ENCODE assay signal across 19 cellular contexts in the genomic region with DNA sequence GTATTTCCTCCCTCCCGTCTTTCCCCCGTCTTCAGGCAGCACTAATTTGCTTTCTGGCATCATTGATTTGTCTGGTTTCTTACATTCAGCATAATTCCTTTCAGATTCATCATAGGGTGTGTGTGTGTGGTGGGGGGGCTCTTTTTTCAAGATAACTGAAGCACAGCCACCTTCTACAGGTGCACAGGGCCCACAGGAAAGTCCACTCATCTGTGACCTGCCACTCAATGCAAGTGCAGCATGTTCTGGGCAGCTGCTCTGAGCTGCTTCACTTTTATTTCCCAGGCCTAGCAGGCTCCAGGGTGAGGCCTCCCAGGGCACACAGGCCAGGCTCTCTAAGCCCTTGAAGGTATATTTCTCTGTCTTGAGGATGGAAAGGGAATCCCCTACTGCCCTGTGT. TPM values are rescaled to one million over a fixed set of nuclear protein-coding genes. Genes with fewer than 3 reads are reported as not detected.
DNase-seq lines count a peak whose midpoint lies in the region; ATAC-seq, FAIRE-seq and TF ChIP-seq lines count a peak whose summit lies in the region.
"Had no signal": no experiment of that assay in that cellular context is flagged by ENCODE, and none has a peak within 500 bp of the region (broad histone marks: within the 10 kb centered on the region; RNA-seq: fewer than 3 reads in every experiment).

No MANE protein-coding gene starts in this region.

- H4K12ac ChIP-seq in trophoblast cell (ENCODE audit: low read depth, low read length): no peak overlapping the region

- H3K79me2 ChIP-seq in OCI-LY7 (ENCODE audit: insufficient read depth, low read depth, low read length) (no peaks in the 10 kb centered on the region), trophoblast cell (ENCODE audit: control insufficient read depth, insufficient read depth, low read length, poor library complexity) (no peaks in the 10 kb centered on the region)

- no peak overlapping the region for H3K18ac ChIP-seq in trophoblast cell (ENCODE audit: low read length)

- intact Hi-C loops in OCI-LY7 (cut with micrococcal nuclease; ENCODE audit: unreplicated experiment): no loop called here
- intact Hi-C loops in kidney (cut with DNase I): no loop called here
- intact Hi-C loops in tibial artery (cut with DNase I; ENCODE audit: low total_unique reads): no loop called here
- intact Hi-C loops in activated T-helper 2 cell treated with anti-CD3 and anti-CD28 coated beads, Interferon-gamma antibody, Interleukin-2, Interleukin-4, amounts not matched to agents 10 μg/mL and 5 μg/mL and 100 μg/mL, durations not matched to agents 14 hours and 24 hours and 36 hours (cut with micrococcal nuclease): no loop called here

- no TSS peak for BruUV-seq in OCI-LY7 (replicated peaks; lab: Mats Ljungman, UMichigan)

- no peaks in the 10 kb centered on the region for H3K4me1 Mint-ChIP-seq in activated T-helper 2 cell treated with anti-CD3 and anti-CD28 coated beads, Interferon-gamma antibody, Interleukin-2, Interleukin-4, amounts not matched to agents 10 μg/mL and 5 μg/mL and 100 μg/mL, durations not matched to agents 14 hours and 24 hours and 36 hours (ENCODE audit: low read depth)
- H3K4me1 Mint-ChIP-seq: B cell had no signal

- peak overlapping the region in 1 of 2 donors; percentile 1 for H3K9ac ChIP-seq in kidney (ENCODE audit: low read length in 2 of 2)
- no peak overlapping the region for H3K9ac ChIP-seq in trophoblast cell (ENCODE audit: low read length)
- H3K9ac ChIP-seq: GM23248 had no signal

- H2BK5ac ChIP-seq in trophoblast cell (ENCODE audit: low read depth, low read length, poor library complexity): no peak overlapping the region

- H2AFZ ChIP-seq in OCI-LY7 (ENCODE audit: low read length) (no peak overlapping the region), trophoblast cell (ENCODE audit: insufficient read depth, low read length, poor library complexity) (no peak overlapping the region)
- H2AFZ ChIP-seq: GM23248 had no signal

- H3K27ac Mint-ChIP-seq in activated T-helper 2 cell treated with anti-CD3 and anti-CD28 coated beads, Interferon-gamma antibody, Interleukin-2, Interleukin-4, amounts not matched to agents 10 μg/mL and 5 μg/mL and 100 μg/mL, durations not matched to agents 14 hours and 24 hours and 36 hours: no peak overlapping the region
- H3K27ac Mint-ChIP-seq: B cell; CD4-positive, alpha-beta T cell had no signal

- H3K4me1 ChIP-seq in OCI-LY7 (ENCODE audit: insufficient read depth, low read length, poor library complexity, severe bottlenecking) (no peaks in the 10 kb centered on the region), kidney (ENCODE audit: control insufficient read depth in 1 of 2, insufficient read depth in 1 of 2, low read depth in 1 of 2, low read length in 2 of 2) (peaks cover 2 to 7% of the 10 kb centered on the region in 2 donors), trophoblast cell (ENCODE audit: control insufficient read depth in 1 of 2, insufficient read depth in 2 of 2, low read length in 2 of 2) (peaks cover 4 to 7% of the 10 kb centered on the region in 2 experiments), tibial artery (peaks cover 0 to 40% (median 10%) of the 10 kb centered on the region in 4 donors)
- H3K4me1 ChIP-seq: HAP-1 had no signal

- H2BK12ac ChIP-seq in trophoblast cell (ENCODE audit: low read length): peak overlapping the region; percentile 38

- H3K27me3 Mint-ChIP-seq in activated T-helper 2 cell treated with anti-CD3 and anti-CD28 coated beads, Interferon-gamma antibody, Interleukin-2, Interleukin-4, amounts not matched to agents 10 μg/mL and 5 μg/mL and 100 μg/mL, durations not matched to agents 14 hours and 24 hours and 36 hours (ENCODE audit: low read depth): peaks cover 10% of the 10 kb centered on the region

- peak; percentile 5 for DNase-seq in OCI-LY7 (ENCODE audit: low spot score)
- DNase-seq in kidney: peak; percentile 77
- no peak for DNase-seq in trophoblast cell
- DNase-seq in tibial artery: no peak
- DNase-seq in middle frontal gyrus (ENCODE audit: extremely low spot score, low spot score): no peak
- no peak for DNase-seq in activated T-helper 2 cell treated with anti-CD3 and anti-CD28 coated beads, Interferon-gamma antibody, Interleukin-2, Interleukin-4, amounts not matched to agents 10 μg/mL and 5 μg/mL and 100 μg/mL, durations not matched to agents 14 hours and 24 hours and 36 hours (ENCODE audit: low spot score)
- no peak for DNase-seq in GOT3 (lab: John Stamatoyannopoulos, UW)
- DNase-seq: ACHN; C1 segment of cervical spinal cord; Calu3; CD4-positive, alpha-beta T cell; DMS 273 treated with DMSO at 0.1 percent for 48 hours; GM23248 had no signal

- H3K9me2 ChIP-seq in OCI-LY7 (ENCODE audit: insufficient read depth, low read length): 0 out of 2 replicates have a peak, but pooled peaks cover 2% of the 10 kb centered on the region

- H3K27ac ChIP-seq in OCI-LY7 (ENCODE audit: low read depth, low read length, poor library complexity, severe bottlenecking): no peak overlapping the region
- H3K27ac ChIP-seq in kidney (ENCODE audit: low read depth in 2 of 2, low read length in 2 of 2): peak overlapping the region; percentile 14 to 43
- no peak overlapping the region for H3K27ac ChIP-seq in trophoblast cell (ENCODE audit: low read depth, low read length)
- H3K27ac ChIP-seq in tibial artery: peak overlapping the region; percentile 11 to 45
- H3K27ac ChIP-seq: GM23248, HL-60 had no signal

- no peak overlapping the region for H3K4me3 ChIP-seq in OCI-LY7 (ENCODE audit: low read depth, low read length, poor library complexity, severe bottlenecking)
- H3K4me3 ChIP-seq in kidney (ENCODE audit: low read length in 2 of 2): no peak overlapping the region
- no peak overlapping the region for H3K4me3 ChIP-seq in trophoblast cell (ENCODE audit: low read depth, low read length)
- H3K4me3 ChIP-seq in tibial artery: no peak overlapping the region
- H3K4me3 ChIP-seq: GM12878, GM23248, HAP-1 had no signal

- no CpG with 5 or more reads among the region's 2 CpGs for WGBS in trophoblast cell (ENCODE audit: extremely low coverage, insufficient coverage, insufficient read length)

- no peak overlapping the region for H3K4ac ChIP-seq in trophoblast cell (ENCODE audit: low read depth, low read length)

- no peak overlapping the region for H2AK5ac ChIP-seq in trophoblast cell (ENCODE audit: low read length)

- TF ChIP-seq CTCF in OCI-LY7 (conservative IDR thresholded peaks at IDR 0.05; ENCODE audit: low read length): no peak
- TF ChIP-seq CTCF in kidney (IDR thresholded peaks at IDR 0.05; ENCODE audit: borderline replicate concordance, extremely low read depth, insufficient read depth): no peak
- no peak for TF ChIP-seq CTCF in tibial artery (IDR thresholded peaks at IDR 0.05)

- H3K9me3 Mint-ChIP-seq in activated T-helper 2 cell treated with anti-CD3 and anti-CD28 coated beads, Interferon-gamma antibody, Interleukin-2, Interleukin-4, amounts not matched to agents 10 μg/mL and 5 μg/mL and 100 μg/mL, durations not matched to agents 14 hours and 24 hours and 36 hours: no peaks in the 10 kb centered on the region
- H3K9me3 Mint-ChIP-seq: CD4-positive, alpha-beta T cell had no signal

- CTCF ChIA-PET in OCI-LY7 (lab: Charles Lee; ENCODE audit: unreplicated experiment): no interaction called here

- H3K23ac ChIP-seq in trophoblast cell (ENCODE audit: low read length): no peak overlapping the region

- no peak for FAIRE-seq in kidney (lab: Jason Lieb, UNC)
- FAIRE-seq: GM12878, GM18507 had no signal

- no peaks in the 10 kb centered on the region for H3K9me3 ChIP-seq in OCI-LY7 (ENCODE audit: low read length)
- H3K9me3 ChIP-seq in kidney (ENCODE audit: control insufficient read depth in 1 of 2, low read length in 2 of 2): no peaks in the 10 kb centered on the region
- no peaks in the 10 kb centered on the region for H3K9me3 ChIP-seq in trophoblast cell (ENCODE audit: insufficient read depth, low read depth, low read length)
- H3K9me3 ChIP-seq in tibial artery: no peaks in the 10 kb centered on the region
- H3K9me3 ChIP-seq: HAP-1 had no signal

- H3K4me2 ChIP-seq in OCI-LY7 (ENCODE audit: low read length) (no peak overlapping the region), trophoblast cell (ENCODE audit: low read length) (no peak overlapping the region)

- H3K27me3 ChIP-seq in trophoblast cell (ENCODE audit: insufficient read depth, low read length): no peaks in the 10 kb centered on the region
- no peaks in the 10 kb centered on the region for H3K27me3 ChIP-seq in tibial artery

- no peak for ATAC-seq in GM21576 (IDR thresholded peaks at IDR 0.05; ENCODE audit: unreplicated experiment)
- ATAC-seq: GM12878 had no signal

- no peak overlapping the region for H3K14ac ChIP-seq in trophoblast cell (ENCODE audit: low read length)

- H3K36me3 Mint-ChIP-seq in activated T-helper 2 cell treated with anti-CD3 and anti-CD28 coated beads, Interferon-gamma antibody, Interleukin-2, Interleukin-4, amounts not matched to agents 10 μg/mL and 5 μg/mL and 100 μg/mL, durations not matched to agents 14 hours and 24 hours and 36 hours (ENCODE audit: low read depth): no peaks in the 10 kb centered on the region

- H3K79me1 ChIP-seq in trophoblast cell (ENCODE audit: low read length): peaks cover 4% of the 10 kb centered on the region

- no peak overlapping the region for H3K4me3 Mint-ChIP-seq in activated T-helper 2 cell treated with anti-CD3 and anti-CD28 coated beads, Interferon-gamma antibody, Interleukin-2, Interleukin-4, amounts not matched to agents 10 μg/mL and 5 μg/mL and 100 μg/mL, durations not matched to agents 14 hours and 24 hours and 36 hours (ENCODE audit: low read depth)
- H3K4me3 Mint-ChIP-seq: B cell; CD4-positive, alpha-beta T cell had no signal

- H4K8ac ChIP-seq in trophoblast cell (ENCODE audit: low read depth, low read length): no peak overlapping the region

- H3K36me3 ChIP-seq in OCI-LY7 (ENCODE audit: insufficient read depth, low read length) (no peaks in the 10 kb centered on the region), kidney (ENCODE audit: control insufficient read depth in 1 of 2, insufficient read depth in 2 of 2, low read length in 2 of 2) (no peaks in the 10 kb centered on the region), trophoblast cell (ENCODE audit: control insufficient read depth in 1 of 2, insufficient read depth in 2 of 2, low read length in 2 of 2) (no peaks in the 10 kb centered on the region), tibial artery (no peaks in the 10 kb centered on the region)
- H3K36me3 ChIP-seq: HAP-1 had no signal

- POLR2A ChIA-PET in OCI-LY7 (lab: Charles Lee): no interaction called here

- no peak overlapping the region for H2BK120ac ChIP-seq in trophoblast cell (ENCODE audit: insufficient read depth, low read length, poor library complexity)

- no peak overlapping the region for H4K91ac ChIP-seq in trophoblast cell (ENCODE audit: low read depth, low read length)

- no peaks in the 10 kb centered on the region for H4K20me1 ChIP-seq in OCI-LY7 (ENCODE audit: insufficient read depth, low read length)

RNA-seq across cellular contexts. Expression of gene MYH10, which starts 35.2 kb away (rescaled TPM):
- total RNA-seq in OCI-LY7 (2014; rRNA removed; shearing (Covaris generic)): 41.9 and 55.0 TPM in 2 replicates
- total RNA-seq in OCI-LY7 (2022) (50.6 and 60.4 TPM in 2 replicates), kidney (104 TPM)
- polyA plus RNA-seq in kidney (ENCODE audit: insufficient read depth, low read depth, low replicate concordance): 23.6 TPM
- 132 and 148 TPM in 2 replicates for polyA plus RNA-seq in trophoblast cell (2013)
- 13.2 and 20.7 TPM in 2 replicates for total RNA-seq in activated T-helper 2 cell treated with anti-CD3 and anti-CD28 coated beads, Interferon-gamma antibody, Interleukin-2, Interleukin-4, amounts not matched to agents 10 μg/mL and 5 μg/mL and 100 μg/mL, durations not matched to agents 14 hours and 24 hours and 36 hours

Comparison
In these comparisons a context has a peak if more than half of its experiments do, and no peak if none do; other contexts are left out.
1. DNase-seq: peak in OCI-LY7 (single experiment) and kidney (single experiment); none in trophoblast cell (0 of 2), tibial artery (0 of 2), middle frontal gyrus (single experiment), activated T-helper 2 cell treated with anti-CD3 and anti-CD28 coated beads, Interferon-gamma antibody, Interleukin-2, Interleukin-4, amounts not matched to agents 10 μg/mL and 5 μg/mL and 100 μg/mL, durations not matched to agents 14 hours and 24 hours and 36 hours (single experiment) and GOT3 (single experiment).
2. H3K27ac ChIP-seq: peak in kidney (2 of 2) and tibial artery (2 of 2); none in OCI-LY7 (single experiment) and trophoblast cell (single experiment).